1 cellular context compared by ENCODE assay signal in genomic region chr2:67986258-67986657, GRCh38.
TF ChIP-seq lines count a peak whose summit lies in the region.

No MANE protein-coding gene starts in this region.

TF ChIP-seq in K562, 482 proteins besides CTCF, POLR2A, EP300 and RAD21 (continued from another document):
- TF ChIP-seq, protein P1, sequence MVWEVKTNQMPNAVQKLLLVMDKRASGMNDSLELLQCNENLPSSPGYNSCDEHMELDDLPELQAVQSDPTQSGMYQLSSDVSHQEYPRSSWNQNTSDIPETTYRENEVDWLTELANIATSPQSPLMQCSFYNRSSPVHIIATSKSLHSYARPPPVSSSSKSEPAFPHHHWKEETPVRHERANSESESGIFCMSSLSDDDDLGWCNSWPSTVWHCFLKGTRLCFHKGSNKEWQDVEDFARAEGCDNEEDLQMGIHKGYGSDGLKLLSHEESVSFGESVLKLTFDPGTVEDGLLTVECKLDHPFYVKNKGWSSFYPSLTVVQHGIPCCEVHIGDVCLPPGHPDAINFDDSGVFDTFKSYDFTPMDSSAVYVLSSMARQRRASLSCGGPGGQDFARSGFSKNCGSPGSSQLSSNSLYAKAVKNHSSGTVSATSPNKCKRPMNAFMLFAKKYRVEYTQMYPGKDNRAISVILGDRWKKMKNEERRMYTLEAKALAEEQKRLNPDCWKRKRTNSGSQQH (CRISPR knock-in tag; IDR thresholded peaks at IDR 0.05) = no peak
- TF ChIP-seq TCF7L2 (IDR thresholded peaks at IDR 0.05; ENCODE audit: low read depth, low read length) (no peak), ZNF695 (CRISPR knock-in tag; IDR thresholded peaks at IDR 0.05) (no peak), ZNF239 (CRISPR knock-in tag; IDR thresholded peaks at IDR 0.05) (no peak), ZNF445 (CRISPR knock-in tag; IDR thresholded peaks at IDR 0.05; ENCODE audit: low read depth) (no peak), EP400 (IDR thresholded peaks at IDR 0.05) (no peak), GTF2F1 (IDR thresholded peaks at IDR 0.05; ENCODE audit: low read depth, low read length) (no peak), MAFG (tag; conservative IDR thresholded peaks at IDR 0.05) (0 out of 2 replicates have a peak, but pooled peaks have one; percentile 11), ZNF316 (IDR thresholded peaks at IDR 0.05) (peak; percentile 42; the same call in 1 of the 2 replicates), HDGF (IDR thresholded peaks at IDR 0.05) (no peak), RBM34 (IDR thresholded peaks at IDR 0.05; ENCODE audit: borderline replicate concordance, insufficient read depth, low read length) (no peak)
- TF ChIP-seq, protein P2, sequence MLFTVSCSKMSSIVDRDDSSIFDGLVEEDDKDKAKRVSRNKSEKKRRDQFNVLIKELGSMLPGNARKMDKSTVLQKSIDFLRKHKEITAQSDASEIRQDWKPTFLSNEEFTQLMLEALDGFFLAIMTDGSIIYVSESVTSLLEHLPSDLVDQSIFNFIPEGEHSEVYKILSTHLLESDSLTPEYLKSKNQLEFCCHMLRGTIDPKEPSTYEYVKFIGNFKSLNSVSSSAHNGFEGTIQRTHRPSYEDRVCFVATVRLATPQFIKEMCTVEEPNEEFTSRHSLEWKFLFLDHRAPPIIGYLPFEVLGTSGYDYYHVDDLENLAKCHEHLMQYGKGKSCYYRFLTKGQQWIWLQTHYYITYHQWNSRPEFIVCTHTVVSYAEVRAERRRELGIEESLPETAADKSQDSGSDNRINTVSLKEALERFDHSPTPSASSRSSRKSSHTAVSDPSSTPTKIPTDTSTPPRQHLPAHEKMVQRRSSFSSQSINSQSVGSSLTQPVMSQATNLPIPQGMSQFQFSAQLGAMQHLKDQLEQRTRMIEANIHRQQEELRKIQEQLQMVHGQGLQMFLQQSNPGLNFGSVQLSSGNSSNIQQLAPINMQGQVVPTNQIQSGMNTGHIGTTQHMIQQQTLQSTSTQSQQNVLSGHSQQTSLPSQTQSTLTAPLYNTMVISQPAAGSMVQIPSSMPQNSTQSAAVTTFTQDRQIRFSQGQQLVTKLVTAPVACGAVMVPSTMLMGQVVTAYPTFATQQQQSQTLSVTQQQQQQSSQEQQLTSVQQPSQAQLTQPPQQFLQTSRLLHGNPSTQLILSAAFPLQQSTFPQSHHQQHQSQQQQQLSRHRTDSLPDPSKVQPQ (CRISPR knock-in tag; IDR thresholded peaks at IDR 0.05; ENCODE audit: borderline replicate concordance) = no peak
